Comparison of ENCODE assay signal across 16 cellular contexts in the genomic region with DNA sequence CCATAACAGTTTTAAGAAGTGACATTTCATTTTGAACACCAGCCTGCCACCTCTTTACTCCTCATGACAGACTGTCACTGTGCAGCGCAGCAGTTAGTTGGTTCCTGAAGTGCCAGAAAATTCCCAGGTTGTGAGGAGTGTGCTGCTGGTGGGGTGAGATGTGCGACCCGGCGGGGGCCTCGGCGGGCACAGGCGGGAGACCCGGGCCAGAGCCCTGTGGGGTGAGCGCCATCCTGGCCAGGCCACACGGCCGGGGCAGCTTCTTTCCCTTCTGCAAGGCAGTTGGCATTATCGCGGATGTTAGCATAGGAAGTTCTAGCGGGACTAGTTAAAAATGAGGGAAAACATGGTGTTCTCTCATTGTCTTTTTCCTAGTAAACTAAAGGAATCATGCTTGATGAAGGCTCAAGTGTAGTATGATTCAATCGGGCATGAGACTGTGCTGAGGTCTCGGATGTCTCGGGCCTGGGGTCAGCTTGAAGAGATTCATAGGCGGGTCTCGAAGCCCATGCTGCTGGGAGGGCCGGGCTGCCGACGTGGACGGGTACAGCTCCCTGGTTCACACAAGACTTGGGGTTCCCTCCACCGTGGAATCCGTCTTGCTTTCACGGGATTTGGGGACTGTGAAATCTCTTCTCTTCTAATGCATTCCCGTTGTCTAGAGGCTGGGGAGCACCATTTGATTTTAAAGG. TPM values are rescaled to one million over a fixed set of nuclear protein-coding genes. Genes with fewer than 3 reads are reported as not detected.
DNase-seq lines count a peak whose midpoint lies in the region; ATAC-seq and TF ChIP-seq lines count a peak whose summit lies in the region.
"Had no signal": no experiment of that assay in that cellular context is flagged by ENCODE, and none has a peak within 500 bp of the region (broad histone marks: within the 10 kb centered on the region; RNA-seq: fewer than 3 reads in every experiment).

No MANE protein-coding gene starts in this region.

- H2AK5ac ChIP-seq in H9 (ENCODE audit: insufficient read length, low read length) = no peak overlapping the region

- H2BK5ac ChIP-seq in H9 (ENCODE audit: insufficient read length, low read length) = no peak overlapping the region

- H2BK12ac ChIP-seq in H9 (ENCODE audit: insufficient read length, low read depth, low read length) = no peak overlapping the region

- peak overlapping the region; percentile 65; the same call in 1 of the 2 replicates for H3K27ac ChIP-seq in BLaER1
- H3K27ac ChIP-seq in H9 (ENCODE audit: insufficient read length, low read depth, low read length) = no peak overlapping the region
- no peak overlapping the region for H3K27ac ChIP-seq in osteoblast (ENCODE audit: low read depth, low read length)
- H3K27ac ChIP-seq: C4-2B had no signal

- H4K8ac ChIP-seq in H9 (replicated peaks; ENCODE audit: insufficient read length, low read depth, low read length) = no peak overlapping the region

- H3K9me3 Mint-ChIP-seq in H9 = peaks cover 7 to 9% of the 10 kb centered on the region in 2 experiments; a peak in 4 of 5 replicates
- H3K9me3 Mint-ChIP-seq: CD4-positive, alpha-beta T cell had no signal

- H3K79me1 ChIP-seq in H9 (ENCODE audit: insufficient read depth, low read depth, low read length, poor library complexity, severe bottlenecking) = no peaks in the 10 kb centered on the region

- H3K36me3 ChIP-seq in BLaER1 (peaks cover 33% of the 10 kb centered on the region), osteoblast (ENCODE audit: insufficient read depth, low read length) (no peaks in the 10 kb centered on the region)
- H3K36me3 ChIP-seq: BE2C had no signal

- H2BK15ac ChIP-seq in H9 (ENCODE audit: low read depth, low read length) = no peak overlapping the region

- no peaks in the 10 kb centered on the region; the same call in 1 of the 2 replicates for H3K27me3 Mint-ChIP-seq in H9 (ENCODE audit: low read depth)
- H3K27me3 Mint-ChIP-seq: CD4-positive, alpha-beta T cell; IgD-negative memory B cell had no signal

- H2BK120ac ChIP-seq in H9 (ENCODE audit: low read depth, low read length, poor library complexity, severe bottlenecking) = no peak overlapping the region

- H3K9ac ChIP-seq in BLaER1 (no peak overlapping the region), H9 (ENCODE audit: extremely low read depth, insufficient read length, low read length) (no peak overlapping the region)

- H3K4ac ChIP-seq in H9 (ENCODE audit: low read depth, low read length) = no peak overlapping the region

- DNase-seq in H9 = peak; percentile 19
- peak; percentile 26 for DNase-seq in osteoblast (ENCODE audit: insufficient read length, low spot score, missing footprints)
- DNase-seq in ureter (ENCODE audit: low spot score) = peak; percentile 34
- DNase-seq in GM03348 (ENCODE audit: low spot score) = no peak
- DNase-seq: ACHN; BE2C; Caco-2; CD4-positive, alpha-beta T cell; DMS79; GDM1; HCEC 1CT; KBM-7 had no signal

- H3K4me3 Mint-ChIP-seq in H9 = no peak overlapping the region
- H3K4me3 Mint-ChIP-seq: CD4-positive, alpha-beta T cell; IgD-negative memory B cell had no signal

- WGBS in H9 (ENCODE audit: extremely low coverage, insufficient read length, low lambda C conversion rate) = no CpG with 5 or more reads among the region's 27 CpGs

- H4K5ac ChIP-seq in H9 (ENCODE audit: insufficient read length, low read depth, low read length) = no peak overlapping the region

- H3K14ac ChIP-seq in H9 (ENCODE audit: insufficient read depth, low read length) = no peak overlapping the region

- H3T11ph ChIP-seq in H9 (ENCODE audit: low read length) = no peak overlapping the region

- H3K4me1 Mint-ChIP-seq in H9 = peaks cover 26 to 32% of the 10 kb centered on the region in 2 experiments

- no peak overlapping the region for H2BK20ac ChIP-seq in H9 (ENCODE audit: low read depth, low read length, poor library complexity, severe bottlenecking)

- H4K91ac ChIP-seq in H9 (ENCODE audit: insufficient read length, low read depth, low read length) = no peak overlapping the region

- H3K27ac Mint-ChIP-seq in H9 = no peak overlapping the region; a peak in 1 of 7 replicates
- H3K27ac Mint-ChIP-seq: CD4-positive, alpha-beta T cell; IgD-negative memory B cell had no signal

- H3K36me3 Mint-ChIP-seq in H9 (ENCODE audit: insufficient read depth in 1 of 3, low read depth in 3 of 3) = peaks cover 5 to 9% (median 6%) of the 10 kb centered on the region in 3 experiments; a peak in 6 of 7 replicates

- H3K18ac ChIP-seq in H9 (ENCODE audit: insufficient read length, low read depth, low read length) = no peak overlapping the region

- H3K27me3 ChIP-seq in BLaER1 = no peaks in the 10 kb centered on the region
- no peaks in the 10 kb centered on the region for H3K27me3 ChIP-seq in H9 (ENCODE audit: insufficient read depth, low read length)
- no peaks in the 10 kb centered on the region for H3K27me3 ChIP-seq in osteoblast (ENCODE audit: insufficient read depth, low read length)
- H3K27me3 ChIP-seq: BE2C had no signal

- H4K20me1 ChIP-seq in BLaER1 (0 out of 2 replicates have a peak, but pooled peaks cover 4% of the 10 kb centered on the region), H9 (ENCODE audit: control insufficient read depth, insufficient read depth, insufficient read length) (no peaks in the 10 kb centered on the region), osteoblast (ENCODE audit: insufficient read depth, low read length) (peaks cover 34% of the 10 kb centered on the region)

- H3K9me3 ChIP-seq in BLaER1 (peaks cover 25% of the 10 kb centered on the region), H9 (ENCODE audit: control insufficient read depth, low read depth, low read length) (no peaks in the 10 kb centered on the region), osteoblast (ENCODE audit: low read depth, low read length) (no peaks in the 10 kb centered on the region)
- H3K9me3 ChIP-seq: BE2C, Caco-2 had no signal

- H3K79me2 ChIP-seq in H9 (ENCODE audit: insufficient read depth, low read length) = no peaks in the 10 kb centered on the region
- no peaks in the 10 kb centered on the region for H3K79me2 ChIP-seq in osteoblast (ENCODE audit: insufficient read depth, low read length)

- peaks cover 66% of the 10 kb centered on the region for H3K4me1 ChIP-seq in BLaER1
- H3K4me1 ChIP-seq in H9 (ENCODE audit: insufficient read depth, low read length) = peaks cover 3% of the 10 kb centered on the region; the same call in 1 of the 2 replicates
- peaks cover 11% of the 10 kb centered on the region for H3K4me1 ChIP-seq in osteoblast (ENCODE audit: insufficient read depth, low read length)
- H3K4me1 ChIP-seq: BE2C had no signal

- H2AFZ ChIP-seq in H9 (ENCODE audit: low read length) (no peak overlapping the region), osteoblast (ENCODE audit: low read length) (no peak overlapping the region)

- H3K4me3 ChIP-seq in BLaER1 (no peak overlapping the region), osteoblast (ENCODE audit: insufficient read depth, low read length) (no peak overlapping the region)

- no peaks in the 10 kb centered on the region for H3K23me2 ChIP-seq in H9 (ENCODE audit: insufficient read length, low read depth, low read length, poor library complexity, severe bottlenecking)

- no peak for ATAC-seq in HG02870 (IDR thresholded peaks at IDR 0.05; ENCODE audit: unreplicated experiment)

- H3K23ac ChIP-seq in H9 (ENCODE audit: insufficient read length, low read depth, low read length) = no peak overlapping the region

- H3K4me2 ChIP-seq in BLaER1 = no peak overlapping the region; the same call in 1 of the 2 replicates
- H3K4me2 ChIP-seq in H9 (ENCODE audit: insufficient read depth, insufficient read length, low read length) = no peak overlapping the region
- no peak overlapping the region for H3K4me2 ChIP-seq in osteoblast (ENCODE audit: insufficient read depth, low read length)

- TF ChIP-seq CTCF in H9 (conservative IDR thresholded peaks at IDR 0.05) = no peak
- no peak for TF ChIP-seq CTCF in osteoblast (IDR thresholded peaks at IDR 0.05; ENCODE audit: extremely low read depth, low read depth, low read length)

- no peak overlapping the region for H3K56ac ChIP-seq in H9 (ENCODE audit: insufficient read length, low read depth, low read length)

RNA-seq across cellular contexts. Expression of gene MGMT, which starts 56.1 kb away (rescaled TPM):
- total RNA-seq in H9 (2021) = 18.4 and 19.6 TPM in 2 replicates
- total RNA-seq in osteoblast = 18.3 and 21.0 TPM in 2 replicates
- 38.6 TPM for total RNA-seq in ureter
